In the genomic region with DNA sequence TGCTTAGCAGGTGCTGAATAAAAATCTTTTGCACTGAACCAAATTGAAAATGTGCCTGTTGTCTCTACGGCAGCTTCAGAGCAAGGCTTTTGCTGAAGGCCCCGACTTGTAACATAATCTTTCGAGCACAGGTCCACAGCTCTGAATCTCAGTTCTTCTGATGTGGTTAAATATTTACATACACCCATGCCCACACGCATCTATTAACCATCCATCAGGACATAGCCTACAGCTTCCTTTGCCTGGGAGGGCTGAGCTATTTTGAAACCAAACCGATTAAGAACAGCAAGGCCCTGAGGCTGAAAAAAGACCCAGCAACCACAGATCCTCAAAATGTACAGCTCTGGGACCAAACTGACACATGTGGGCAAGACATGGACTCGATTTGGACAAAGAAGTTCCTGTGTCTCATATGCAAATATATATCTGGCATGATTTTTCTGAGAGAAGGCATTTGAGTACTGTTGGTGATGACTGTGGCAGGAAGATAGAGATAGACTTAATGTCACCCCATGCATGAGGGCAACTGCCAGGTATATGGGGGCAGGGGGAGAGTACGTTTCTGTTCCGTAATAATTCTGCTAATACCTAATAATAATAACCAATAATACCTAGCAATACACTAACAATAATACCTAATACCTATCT, we compare ENCODE assay signal across 12 cellular contexts.
DNase-seq lines count a peak whose midpoint lies in the region; ATAC-seq and TF ChIP-seq lines count a peak whose summit lies in the region.
"Had no signal": no experiment of that assay in that cellular context is flagged by ENCODE, and none has a peak within 500 bp of the region (broad histone marks: within the 10 kb centered on the region; RNA-seq: fewer than 3 reads in every experiment).

No MANE protein-coding gene starts in this region.

- peak overlapping the region; percentile 73 for H3K27ac ChIP-seq in left ventricle myocardium inferior (replicated peaks)

- no peaks in the 10 kb centered on the region for H3K27me3 ChIP-seq in left ventricle myocardium inferior (ENCODE audit: low read depth)
- no peaks in the 10 kb centered on the region for H3K27me3 ChIP-seq in HAP-1 (ENCODE audit: low read depth)

- no peak overlapping the region for H3K4me3 ChIP-seq in left ventricle myocardium inferior
- H3K4me3 ChIP-seq in HAP-1 = no peak overlapping the region

- no peaks in the 10 kb centered on the region for H3K36me3 Mint-ChIP-seq in glutamatergic neuron (ENCODE audit: unreplicated experiment)

- H3K27ac Mint-ChIP-seq in glutamatergic neuron (ENCODE audit: unreplicated experiment) = no peak overlapping the region
- H3K27ac Mint-ChIP-seq: IgD-negative memory B cell had no signal

- no peak overlapping the region for H3K4me3 Mint-ChIP-seq in glutamatergic neuron (ENCODE audit: unreplicated experiment)
- H3K4me3 Mint-ChIP-seq: activated T-cell treated with anti-CD3 and anti-CD28 coated beads, Interleukin-2, amount 50 U/mL, for 4 hours; IgD-negative memory B cell had no signal

- DNase-seq in left ventricle myocardium inferior (no peak), Right ventricle myocardium inferior (ENCODE audit: missing footprints) (no peak), dedifferentiated amniotic fluid mesenchymal stem cell (ENCODE audit: extremely low spot score) (no peak), HAP-1 (ENCODE audit: low spot score in 2 of 2) (no peak), GOT3 (lab: John Stamatoyannopoulos, UW) (no peak), glutamatergic neuron (no peak)
- DNase-seq: activated T-cell treated with anti-CD3 and anti-CD28 coated beads, Interleukin-2, amount 50 U/mL, for 4 hours; NCI-H524 treated with DMSO at 0.1 percent for 48 hours; small intestine had no signal

- H3K4me1 Mint-ChIP-seq in glutamatergic neuron (ENCODE audit: low read depth, unreplicated experiment) = peaks cover 2% of the 10 kb centered on the region

- intact Hi-C loops in left ventricle myocardium inferior (cut with micrococcal nuclease) (loop anchor here (10.0 kb wide), 1 partner anchor 211 kb away; no protein-coding TSS in a partner anchor), Right ventricle myocardium inferior (cut with DNase I) (loop anchor here (5.0 to 10.0 kb wide), 2 partner anchors 291 to 381 kb away; a partner anchor contains a TSS)

- in situ Hi-C loops in HAP-1 (cut with MboI; ENCODE audit: low sequenced_read_pairs) = loop anchor here (25.0 kb wide), 1 partner anchor 704 kb away; no protein-coding TSS in a partner anchor

- peaks cover 2% of the 10 kb centered on the region for H3K9me3 Mint-ChIP-seq in glutamatergic neuron (ENCODE audit: unreplicated experiment)
- H3K9me3 Mint-ChIP-seq: activated T-cell treated with anti-CD3 and anti-CD28 coated beads, Interleukin-2, amount 50 U/mL, for 4 hours; IgD-negative memory B cell had no signal

- peaks cover 3% of the 10 kb centered on the region for H3K27me3 Mint-ChIP-seq in glutamatergic neuron (ENCODE audit: unreplicated experiment)

- no peaks in the 10 kb centered on the region for H3K36me3 ChIP-seq in left ventricle myocardium inferior
- H3K36me3 ChIP-seq in HAP-1 (replicated peaks) = no peaks in the 10 kb centered on the region

- ATAC-seq in Right ventricle myocardium inferior (no peak), HG02588 (IDR thresholded peaks at IDR 0.05; ENCODE audit: unreplicated experiment) (peak; percentile 84), HG03439 (IDR thresholded peaks at IDR 0.05; ENCODE audit: unreplicated experiment) (peak; percentile 87)

- H3K9me3 ChIP-seq in left ventricle myocardium inferior (replicated peaks) (no peaks in the 10 kb centered on the region), HAP-1 (no peaks in the 10 kb centered on the region)

- H3K4me1 ChIP-seq in left ventricle myocardium inferior (peaks cover 35% of the 10 kb centered on the region), HAP-1 (no peaks in the 10 kb centered on the region)

- TF ChIP-seq CTCF in left ventricle myocardium inferior (IDR thresholded peaks at IDR 0.05; ENCODE audit: borderline replicate concordance) (no peak), glutamatergic neuron (IDR thresholded peaks at IDR 0.05; ENCODE audit: partially characterized antibody, unreplicated experiment) (no peak)
